8 cellular contexts compared by ENCODE assay signal in the genomic region with DNA sequence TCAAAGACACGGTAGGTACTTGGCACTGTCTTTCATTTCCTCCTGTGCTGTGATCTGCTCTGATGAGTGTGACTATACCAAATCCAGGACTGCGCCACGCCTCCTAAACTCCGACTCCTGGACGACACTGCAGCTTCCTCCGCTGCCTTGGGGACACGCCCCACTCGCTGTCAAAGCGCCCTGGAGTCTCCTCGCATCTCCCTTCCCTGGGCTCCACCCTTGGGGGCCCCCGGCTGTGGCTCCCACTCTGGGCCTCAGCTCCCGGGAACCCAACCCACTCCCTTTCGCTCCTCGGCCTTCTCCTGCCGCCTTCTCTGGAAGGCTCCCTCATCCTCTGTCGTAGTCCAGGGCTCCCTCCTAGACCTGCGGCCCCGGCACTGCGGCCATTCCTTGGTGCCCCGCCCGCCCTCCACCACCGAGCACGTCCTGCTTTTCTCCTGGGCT.
DNase-seq lines count a peak whose midpoint lies in the region; ATAC-seq and TF ChIP-seq lines count a peak whose summit lies in the region.

No MANE protein-coding gene starts in this region.

- peak overlapping the region; percentile 90 for H2AFZ ChIP-seq in GM23248

- H3K27me3 Mint-ChIP-seq in activated B cell treated with CpG ODN at 0.5 μM for 24 hours: no peaks in the 10 kb centered on the region

- POLR2A ChIA-PET in activated B cell treated with CpG ODN at 0.5 μM for 24 hours (lab: Charles Lee): interaction anchor here (0.6 to 4.2 kb wide), 5 partner anchors 28 to 85 kb away, joined by 3 to 22 read pairs (median 6); no protein-coding TSS in a partner anchor

- in situ Hi-C loops in GM23248 (cut with MboI): no loop called here

- peak; percentile 76 for ATAC-seq in activated B cell treated with CpG ODN at 0.5 μM for 24 hours (ENCODE audit: low read depth)
- peak in 5 of 8 donors; percentile 33 to 63 (median 39) for ATAC-seq in heart right ventricle
- no peak for ATAC-seq in GM18870 (IDR thresholded peaks at IDR 0.05; ENCODE audit: unreplicated experiment)
- no peak for ATAC-seq in GM18519 (IDR thresholded peaks at IDR 0.05; ENCODE audit: low FRiP score, unreplicated experiment)
- ATAC-seq in HG02840 (IDR thresholded peaks at IDR 0.05; ENCODE audit: low FRiP score, unreplicated experiment): no peak

- no peaks in the 10 kb centered on the region for H3K9me2 ChIP-seq in GM23248 (ENCODE audit: insufficient read depth)

- H3K4me3 ChIP-seq in GM23248 (peak overlapping the region; percentile 66), heart right ventricle (peak overlapping the region in 8 of 10 donors; percentile 16 to 43 (median 32))

- H3K27ac Mint-ChIP-seq in activated B cell treated with CpG ODN at 0.5 μM for 24 hours: peak overlapping the region; percentile 36

- H3K9ac ChIP-seq in GM23248: peak overlapping the region; percentile 31; the same call in 1 of the 2 replicates

- peaks cover 24% of the 10 kb centered on the region for H3K4me1 Mint-ChIP-seq in activated B cell treated with CpG ODN at 0.5 μM for 24 hours

- no peaks in the 10 kb centered on the region for H4K20me1 ChIP-seq in GM23248 (ENCODE audit: insufficient read depth)

- H3K9me3 ChIP-seq in GM23248 (ENCODE audit: low read depth): peaks cover 4% of the 10 kb centered on the region
- H3K9me3 ChIP-seq in heart right ventricle: peaks cover 0 to 15% (median 0%) of the 10 kb centered on the region in 11 donors

- H3K9me3 Mint-ChIP-seq in activated B cell treated with CpG ODN at 0.5 μM for 24 hours: peaks cover 7% of the 10 kb centered on the region

- H3K4me1 ChIP-seq in GM23248 (ENCODE audit: insufficient read depth): no peaks in the 10 kb centered on the region
- peaks cover 0 to 9% (median 0%) of the 10 kb centered on the region in 9 donors for H3K4me1 ChIP-seq in heart right ventricle

- TF ChIP-seq CTCF in activated B cell treated with CpG ODN at 0.5 μM for 24 hours (IDR thresholded peaks at IDR 0.05) (no peak), heart right ventricle (IDR thresholded peaks at IDR 0.05) (no peak)

- H3K36me3 ChIP-seq in GM23248 (ENCODE audit: low read depth) (no peaks in the 10 kb centered on the region), heart right ventricle (no peaks in the 10 kb centered on the region)

- peak overlapping the region; percentile 67 for H3K4me2 ChIP-seq in GM23248 (ENCODE audit: unreplicated experiment)

- peak overlapping the region; percentile 79 for H3K4me3 Mint-ChIP-seq in activated B cell treated with CpG ODN at 0.5 μM for 24 hours

- H3K79me2 ChIP-seq in GM23248 (ENCODE audit: insufficient read depth): no peaks in the 10 kb centered on the region

- H3K36me3 Mint-ChIP-seq in activated B cell treated with CpG ODN at 0.5 μM for 24 hours (ENCODE audit: low read depth): peaks cover 2% of the 10 kb centered on the region

- no peak overlapping the region for H3K27ac ChIP-seq in GM23248
- no peak overlapping the region for H3K27ac ChIP-seq in heart right ventricle

- DNase-seq in GM23248 (peak; percentile 73), activated B cell treated with CpG ODN at 0.5 μM for 24 hours (no peak), heart right ventricle (peak in 1 of 2 donors; percentile 11), GDM1 (lab: John Stamatoyannopoulos, UW) (no peak)
- peak; percentile 41 for DNase-seq in stimulated activated CD4-positive, alpha-beta T cell treated with anti-CD3 and anti-CD28 coated beads, Interleukin-1b, Interleukin-23, amount 100 ng/mL, for 48 hours

- intact Hi-C loops in activated B cell treated with CpG ODN at 0.5 μM for 24 hours (cut with micrococcal nuclease) (loop anchor here (2.0 kb wide), 2 partner anchors 16 to 28 kb away; no protein-coding TSS in a partner anchor), heart right ventricle (cut with DNase I) (no loop called here)

- H3K27me3 ChIP-seq in GM23248 (replicated peaks; ENCODE audit: insufficient read depth) (no peaks in the 10 kb centered on the region), heart right ventricle (peaks cover 0 to 17% (median 10%) of the 10 kb centered on the region in 7 donors)

- WGBS in GM23248 (ENCODE audit: low coverage in 1 of 2, low lambda C conversion rate in 2 of 2, missing lambda C conversion rate in 2 of 2), 2 experiments: 13 to 15% methylated on average over 16 to 23 of the region's 23 CpGs
- 42 to 49% methylated on average over 22 to 23 of the region's 23 CpGs for WGBS in heart right ventricle, 2 donors

- CTCF ChIA-PET in activated B cell treated with CpG ODN at 0.5 μM for 24 hours (lab: Charles Lee): interaction anchor here (1.2 to 1.3 kb wide), 2 partner anchors 20 to 34 kb away, joined by 3 to 4 read pairs; no protein-coding TSS in a partner anchor

- H3F3A ChIP-seq in GM23248 (ENCODE audit: insufficient read depth): no peaks in the 10 kb centered on the region

Comparison
In these comparisons a context has a peak if more than half of its experiments do, and no peak if none do; other contexts are left out.
1. DNase-seq: peak in GM23248 (single experiment) and stimulated activated CD4-positive, alpha-beta T cell treated with anti-CD3 and anti-CD28 coated beads, Interleukin-1b, Interleukin-23, amount 100 ng/mL, for 48 hours (single experiment); none in activated B cell treated with CpG ODN at 0.5 μM for 24 hours (single experiment) and GDM1 (single experiment).
2. ATAC-seq: peak in activated B cell treated with CpG ODN at 0.5 μM for 24 hours (single experiment) and heart right ventricle (5 of 8); none in GM18870 (single experiment), GM18519 (single experiment) and HG02840 (single experiment).